In the genomic region with DNA sequence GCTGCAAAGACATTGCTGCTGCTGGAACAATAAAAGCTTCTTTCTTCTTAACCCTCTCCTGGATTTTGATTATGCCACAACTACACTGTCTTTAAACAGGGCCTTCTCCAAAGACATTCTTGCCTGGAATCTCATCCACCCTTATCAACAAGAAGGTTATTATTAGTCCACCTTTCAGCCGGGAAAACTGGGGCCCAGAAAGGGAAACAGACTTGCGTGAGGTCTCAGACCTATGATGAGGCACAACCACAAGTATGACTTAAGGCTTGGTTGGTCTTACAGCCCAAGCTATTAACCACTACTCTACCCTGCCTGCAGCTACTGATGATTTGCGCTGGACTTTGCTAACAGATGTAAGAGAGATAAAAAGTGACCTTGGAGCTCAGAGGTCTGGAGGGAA, we compare ENCODE assay signal across 32 cellular contexts.
"Had no signal": no experiment of that assay in that cellular context is flagged by ENCODE, and none has a peak within 500 bp of the region (broad histone marks: within the 10 kb centered on the region; RNA-seq: fewer than 3 reads in every experiment).

No MANE protein-coding gene starts in this region.

- H3K27me3 ChIP-seq: adrenal gland, Peyer's patch had no signal

- H3K36me3 ChIP-seq: adrenal gland, brain microvascular endothelial cell, Peyer's patch had no signal

- H3K4me3 ChIP-seq: adrenal gland, Peyer's patch had no signal

- ATAC-seq: activated naive CD4-positive, alpha-beta T cell treated with anti-CD3 and anti-CD28 coated beads, Interleukin-2, amount 50 U/mL, for 72 hours; activated T-cell treated with anti-CD3 and anti-CD28 coated beads, Interleukin-2, amount 50 U/mL, for 4 hours; PC-3; Right ventricle myocardium inferior; SK-N-SH treated with all-trans-retinoic acid at 6 μM for 48 hours had no signal

- H3K4me1 ChIP-seq: Peyer's patch had no signal

- DNase-seq: activated B cell treated with CpG ODN at 0.5 μM for 24 hours; activated CD4-positive, alpha-beta memory T cell treated with anti-CD3 and anti-CD28 coated beads for 36 hours; activated CD4-positive, alpha-beta T cell treated with anti-CD3 and anti-CD28 coated beads for 4 hours; activated CD4-positive, alpha-beta T cell treated with anti-CD3 and anti-CD28 coated beads, Interleukin-2, amount 50 U/mL, for 1 hour; activated CD4-positive, CD25-positive, alpha-beta regulatory T cell treated with anti-CD3 and anti-CD28 coated beads, Interleukin-2, amount 50 U/mL, for 72 hours; activated CD8-positive, alpha-beta memory T cell treated with anti-CD3 and anti-CD28 coated beads, Interleukin-2, amount 50 U/mL, for 4 hours; activated gamma-delta T cell treated with Interleukin-2 at 50 U/mL for 16 hours; activated naive CD4-positive, alpha-beta T cell treated with anti-CD3 and anti-CD28 coated beads for 36 hours; activated T-cell treated with anti-CD3 and anti-CD28 coated beads for 4 hours; activated T-cell treated with anti-CD3 and anti-CD28 coated beads, Interleukin-2, amount 50 U/mL, for 4 hours; adrenal gland; anterior cingulate cortex; brain microvascular endothelial cell; Karpas-422; KBM-7; NCI-H1105; NCI-H187 treated with DMSO at 0.1 percent for 48 hours; NCI-H2081; NCI-H510A; NCI-H748 treated with DMSO at 0.1 percent for 48 hours; NK-92 treated with Interleukin-12 subunit alpha and Interleukin-12 subunit beta, amount 100 ng/mL, for 24 hours; PC-3; Peyer's patch; SIG-M5; T-helper 1 cell; T-helper 2 cell; T-helper 9 cell had no signal

- H3K27ac ChIP-seq: adrenal gland, brain microvascular endothelial cell, Peyer's patch, RWPE1, VCaP had no signal
